Comparison of ENCODE assay signal across 15 cellular contexts in genomic region chr5:74672215-74672877, GRCh38. TPM values are rescaled to one million over a fixed set of nuclear protein-coding genes. Genes with fewer than 3 reads are reported as not detected.
DNase-seq lines count a peak whose midpoint lies in the region; ATAC-seq and TF ChIP-seq lines count a peak whose summit lies in the region.
"Had no signal": no experiment of that assay in that cellular context is flagged by ENCODE, and none has a peak within 500 bp of the region (broad histone marks: within the 10 kb centered on the region; RNA-seq: fewer than 3 reads in every experiment).

No MANE protein-coding gene starts in this region.

- no peaks in the 10 kb centered on the region for H3K9me3 ChIP-seq in heart right ventricle
- H3K9me3 ChIP-seq: HAP-1 had no signal

- no peaks in the 10 kb centered on the region for H3K27me3 ChIP-seq in heart right ventricle
- H3K27me3 ChIP-seq: BLaER1 treated with 17β-estradiol and CSF1 and Interleukin-3, amounts not matched to agents 10 nM and 100 nM had no signal

- intact Hi-C loops in Right ventricle myocardium inferior (cut with DNase I) (loop anchor here (5.0 kb wide), 1 partner anchor 245 kb away; no protein-coding TSS in a partner anchor), cardiac septum (cut with DNase I) (loop anchor here (5.0 kb wide), 1 partner anchor 245 kb away; no protein-coding TSS in a partner anchor), heart right ventricle (cut with DNase I) (loop anchor here in 7 of 10 donors (2.0 to 10.0 kb wide), 3 partner anchors 242 to 246 kb away; no protein-coding TSS in a partner anchor)

- DNase-seq in Right ventricle myocardium inferior (ENCODE audit: missing footprints) (no peak), cardiac septum (ENCODE audit: low spot score) (no peak), heart right ventricle (peak in 1 of 2 donors; percentile 15), dermis blood vessel endothelial cell (no peak)
- DNase-seq in stimulated activated CD4-positive, alpha-beta T cell treated with anti-CD3 and anti-CD28 coated beads, Interleukin-2, amount 100 ng/mL, for 24 hours = no peak
- DNase-seq in activated CD4-positive, alpha-beta T cell treated with anti-CD3 and anti-CD28 coated beads for 4 hours = no peak
- DNase-seq: Calu3; CD8-positive, alpha-beta T cell; NCI-H2029 treated with DMSO at 0.1 percent for 48 hours; NCI-H2171; SHP77 had no signal

- ATAC-seq in Right ventricle myocardium inferior (peak; percentile 82), heart right ventricle (peak; percentile 63 to 86 (median 70))
- ATAC-seq: CD8-positive, alpha-beta T cell had no signal

- H3K4me3 ChIP-seq in heart right ventricle = peak overlapping the region in 3 of 10 donors; percentile 37 to 40 (median 39)
- H3K4me3 ChIP-seq: BLaER1 treated with 17β-estradiol and CSF1 and Interleukin-3, amounts not matched to agents 10 nM and 100 nM; HAP-1; SK-N-MC had no signal

- 28 to 37% methylated on average over 5 of the region's 5 CpGs for WGBS in heart right ventricle, 2 donors

- TF ChIP-seq CTCF in VCaP (conservative IDR thresholded peaks at IDR 0.05) (no peak), heart right ventricle (IDR thresholded peaks at IDR 0.05) (no peak)

- peaks cover 0 to 21% (median 9%) of the 10 kb centered on the region in 9 donors for H3K4me1 ChIP-seq in heart right ventricle
- H3K4me1 ChIP-seq: HAP-1 had no signal

- no peaks in the 10 kb centered on the region for H3K36me3 ChIP-seq in heart right ventricle
- H3K36me3 ChIP-seq: BLaER1 treated with 17β-estradiol and CSF1 and Interleukin-3, amounts not matched to agents 10 nM and 100 nM; HAP-1 had no signal

- H3K27ac ChIP-seq in VCaP (peak overlapping the region; percentile 29; the same call in 1 of the 2 replicates), heart right ventricle (peak overlapping the region in 8 of 10 donors; percentile 4 to 74 (median 54))
- H3K27ac ChIP-seq: SK-N-MC had no signal

RNA-seq across cellular contexts. Expression of gene HEXB, which starts 12.7 kb away (rescaled TPM):
- total RNA-seq in Right ventricle myocardium inferior (95.7 TPM), cardiac septum (90.6 TPM), heart right ventricle (100 to 1,000 TPM in 8 of 10 donors, 10 to 100 TPM in 2; 79.4 to 225 (median 115) TPM), dermis blood vessel endothelial cell (164 and 189 TPM in 2 replicates)
- 10 to 100 TPM; 68.7 to 93.8 TPM for polyA plus RNA-seq in heart right ventricle

RNA-seq across cellular contexts. Expression of gene ENC1, which starts 31.8 kb away (rescaled TPM):
- total RNA-seq in Right ventricle myocardium inferior (3.7 TPM), cardiac septum (6.6 TPM), heart right ventricle (1 to 10 TPM; 2.8 to 9.1 (median 4.0) TPM), dermis blood vessel endothelial cell (26.2 and 32.2 TPM in 2 replicates)
- polyA plus RNA-seq in heart right ventricle = 1 to 10 TPM; 2.1 to 2.6 TPM
